In the genomic region with DNA sequence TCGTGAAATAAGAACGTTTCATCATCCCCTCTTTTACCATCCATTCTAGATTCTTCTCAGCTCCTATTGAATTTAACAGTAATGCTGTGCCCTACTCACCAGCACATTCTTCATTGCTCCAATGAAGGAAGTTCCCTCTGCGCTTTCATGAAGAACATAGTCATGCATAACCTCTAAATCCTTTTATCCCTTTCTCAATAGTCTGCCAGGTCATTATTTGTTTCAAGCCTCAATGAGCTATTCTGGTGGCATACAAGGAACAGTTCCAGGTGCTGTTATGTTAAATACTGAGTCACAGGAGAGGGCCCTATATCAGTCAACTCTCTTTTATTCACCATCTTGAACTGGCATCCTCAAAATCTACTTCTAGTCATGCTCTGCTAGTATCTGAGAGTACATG, we compare ENCODE assay signal across 7 cellular contexts.
"Had no signal": no experiment of that assay in that cellular context is flagged by ENCODE, and none has a peak within 500 bp of the region (broad histone marks: within the 10 kb centered on the region; RNA-seq: fewer than 3 reads in every experiment).

No MANE protein-coding gene starts in this region.

- ATAC-seq: HepG2, K562 had no signal

- DNase-seq: IMR-90, KBM-7, KG1 had no signal

- H3K27ac ChIP-seq: HL-60, KMS-11 had no signal
